ENCODE assay signal across 8 cellular contexts in genomic region chr18:67515987-67516431, GRCh38. TPM values are rescaled to one million over a fixed set of nuclear protein-coding genes. Genes with fewer than 3 reads are reported as not detected.
DNase-seq lines count a peak whose midpoint lies in the region; ATAC-seq, FAIRE-seq and TF ChIP-seq lines count a peak whose summit lies in the region.

No MANE protein-coding gene starts in this region.

- peak overlapping the region; percentile 84 for H3K27ac ChIP-seq in subcutaneous abdominal adipose tissue (ENCODE audit: low read depth, low read length)

- no peaks in the 10 kb centered on the region for H3K9me3 ChIP-seq in subcutaneous abdominal adipose tissue (ENCODE audit: control insufficient read depth in 5 of 5, low read length in 5 of 5)

- CTCF ChIA-PET in activated naive CD4-positive, alpha-beta T cell treated with anti-CD3 and anti-CD28 coated beads for 36 hours (lab: Charles Lee) = interaction anchor here (0.7 to 2.3 kb wide), 3 partner anchors 10 to 301 kb away, joined by 3 to 13 read pairs (median 3); no protein-coding TSS in a partner anchor

- H3K4me3 Mint-ChIP-seq in activated naive CD4-positive, alpha-beta T cell treated with anti-CD3 and anti-CD28 coated beads for 36 hours = peak overlapping the region; percentile 73
- peak overlapping the region; percentile 94 for H3K4me3 Mint-ChIP-seq in neural crest cell

- TF ChIP-seq CTCF in D721Med (IDR thresholded peaks at IDR 0.05; ENCODE audit: insufficient read depth, missing control alignments) = peak; percentile 63
- TF ChIP-seq CTCF in neural crest cell (conservative IDR thresholded peaks at IDR 0.05) = peak; percentile 80

- H3K4me1 Mint-ChIP-seq in activated naive CD4-positive, alpha-beta T cell treated with anti-CD3 and anti-CD28 coated beads for 36 hours (ENCODE audit: low read depth) = peaks cover 21% of the 10 kb centered on the region
- H3K4me1 Mint-ChIP-seq in neural crest cell = peaks cover 24% of the 10 kb centered on the region

- peaks cover 7% of the 10 kb centered on the region for H3K27me3 Mint-ChIP-seq in activated naive CD4-positive, alpha-beta T cell treated with anti-CD3 and anti-CD28 coated beads for 36 hours (ENCODE audit: low read depth)
- H3K27me3 Mint-ChIP-seq in neural crest cell (ENCODE audit: low read depth) = peaks cover 15% of the 10 kb centered on the region

- FAIRE-seq in D721Med (lab: Jason Lieb, UNC) (no peak), frontal cortex (lab: Jason Lieb, UNC) (no peak)

- no peak overlapping the region for H3K27ac Mint-ChIP-seq in activated naive CD4-positive, alpha-beta T cell treated with anti-CD3 and anti-CD28 coated beads for 36 hours
- H3K27ac Mint-ChIP-seq in neural crest cell (ENCODE audit: unreplicated experiment) = no peak overlapping the region

- H3K9me3 Mint-ChIP-seq in activated naive CD4-positive, alpha-beta T cell treated with anti-CD3 and anti-CD28 coated beads for 36 hours = no peaks in the 10 kb centered on the region
- no peaks in the 10 kb centered on the region for H3K9me3 Mint-ChIP-seq in neural crest cell

- peaks cover 7 to 67% (median 36%) of the 10 kb centered on the region in 5 donors for H3K4me1 ChIP-seq in subcutaneous abdominal adipose tissue (ENCODE audit: control insufficient read depth in 5 of 5, insufficient read depth in 5 of 5, low read length in 5 of 5)

- no peaks in the 10 kb centered on the region for H3K27me3 ChIP-seq in subcutaneous abdominal adipose tissue (ENCODE audit: control insufficient read depth in 5 of 5, insufficient read depth in 4 of 5, low read length in 5 of 5)

- DNase-seq in D721Med (ENCODE audit: insufficient read length, low spot score) (peak; percentile 95), HuH-7 (ENCODE audit: low spot score) (peak; percentile 63), RPMI7951 (ENCODE audit: low read depth) (peak; percentile 61), frontal cortex (ENCODE audit: low spot score in 2 of 2) (peak; percentile 67 to 71), neural crest cell (ENCODE audit: low read depth, low spot score) (peak; percentile 69)
- DNase-seq in activated naive CD4-positive, alpha-beta T cell treated with anti-CD3 and anti-CD28 coated beads for 36 hours = peak; percentile 77

- H3K9ac ChIP-seq in subcutaneous abdominal adipose tissue (ENCODE audit: low read length in 5 of 5) = peak overlapping the region; percentile 31 to 91 (median 84)

- peak overlapping the region; percentile 69 to 95 (median 88) for H3K4me3 ChIP-seq in subcutaneous abdominal adipose tissue (ENCODE audit: low read depth in 1 of 5, low read length in 5 of 5)

- no peaks in the 10 kb centered on the region for H3K36me3 Mint-ChIP-seq in activated naive CD4-positive, alpha-beta T cell treated with anti-CD3 and anti-CD28 coated beads for 36 hours (ENCODE audit: low read depth)
- H3K36me3 Mint-ChIP-seq in neural crest cell (ENCODE audit: low read depth) = no peaks in the 10 kb centered on the region

- intact Hi-C loops in activated naive CD4-positive, alpha-beta T cell treated with anti-CD3 and anti-CD28 coated beads for 36 hours (cut with micrococcal nuclease) = loop anchor here (1.0 to 5.0 kb wide), 5 partner anchors 184 to 1219 kb away; partner anchors contain the start of gene TMX3

- peaks cover 0 to 5% (median 4%) of the 10 kb centered on the region in 5 donors for H3K36me3 ChIP-seq in subcutaneous abdominal adipose tissue (ENCODE audit: control insufficient read depth in 5 of 5, insufficient read depth in 5 of 5, low read length in 5 of 5)

- ATAC-seq in GM21526 (IDR thresholded peaks at IDR 0.05; ENCODE audit: low FRiP score, unreplicated experiment) = peak; percentile 39

RNA-seq across cellular contexts. Expression of gene DSEL, which starts 0.5 kb away (rescaled TPM):
- total RNA-seq in RPMI7951 (2014; rRNA removed; shearing (Covaris generic)) = 0.48 and 0.68 TPM in 2 replicates
- total RNA-seq in activated naive CD4-positive, alpha-beta T cell treated with anti-CD3 and anti-CD28 coated beads for 36 hours = under 1 TPM; 0.10 TPM
- 51.4 TPM for total RNA-seq in frontal cortex
- total RNA-seq in neural crest cell = 2.7 TPM in 2 replicates

Comparison
In these comparisons a context has a peak if more than half of its experiments do, and no peak if none do; other contexts are left out.
1. Peak in every context shown above with its lines: DNase-seq, ATAC-seq, H3K4me3 ChIP-seq and H3K27ac ChIP-seq.
2. RNA of gene DSEL, which starts 0.5 kb away (total RNA-seq): 51.4 TPM in frontal cortex (single experiment); 2.7 TPM in neural crest cell, 0.48 to 0.68 TPM in RPMI7951 and 0.10 TPM in activated naive CD4-positive, alpha-beta T cell treated with anti-CD3 and anti-CD28 coated beads for 36 hours; every median in the first group is over 10 times any median in the second.